ENCODE assay signal across 22 cellular contexts in genomic region chr4:96912731-96913130, GRCh38.
"Had no signal": no experiment of that assay in that cellular context is flagged by ENCODE, and none has a peak within 500 bp of the region (broad histone marks: within the 10 kb centered on the region; RNA-seq: fewer than 3 reads in every experiment).

No MANE protein-coding gene starts in this region.

- H3K36me3 ChIP-seq: left ventricle myocardium inferior, pancreas, right lobe of liver, spleen, tibial artery, upper lobe of left lung, uterus had no signal

- H3K4me1 ChIP-seq: foreskin keratinocyte, left ventricle myocardium inferior, pancreas, right lobe of liver, spleen, tibial artery, upper lobe of left lung, uterus had no signal

- H3K27me3 ChIP-seq: foreskin keratinocyte, pancreas, right lobe of liver, spleen, tibial artery, upper lobe of left lung, uterus had no signal

- H3K9me3 ChIP-seq: left ventricle myocardium inferior, pancreas, right lobe of liver, spleen, tibial artery, upper lobe of left lung, uterus had no signal

- H3K4me1 Mint-ChIP-seq: endodermal cell; naive thymus-derived CD4-positive, alpha-beta T cell; stimulated activated memory B cell treated with anti-CD40 and anti-IgM and Interleukin-4, amounts not matched to agents 10 μg/mL and 1 μg/mL and 100 μg/mL, for 72 hours had no signal

- H3K9me3 Mint-ChIP-seq: endodermal cell, nephron progenitor cell had no signal

- H3K4me3 ChIP-seq: coronary artery, left ventricle myocardium inferior, lung, pancreas, right lobe of liver, spleen, tibial artery, upper lobe of left lung, uterus had no signal

- H3K27ac ChIP-seq: coronary artery, foreskin keratinocyte, left ventricle myocardium inferior, pancreas, right lobe of liver, spleen, tibial artery, upper lobe of left lung, uterus had no signal

- H3K27me3 Mint-ChIP-seq: naive thymus-derived CD4-positive, alpha-beta T cell; progenitor cell of endocrine pancreas; stimulated activated memory B cell treated with anti-CD40 and anti-IgM and Interleukin-4, amounts not matched to agents 10 μg/mL and 1 μg/mL and 100 μg/mL, for 72 hours; stimulated activated naive CD8-positive, alpha-beta T cell treated with anti-CD3 and anti-CD28 coated beads, Interleukin-15, Interleukin-2, amounts not matched to agents 100 ng/mL and 50 ng/mL, for 24 hours had no signal

- H3K4me3 Mint-ChIP-seq: endodermal cell; naive thymus-derived CD4-positive, alpha-beta T cell; nephron progenitor cell; stimulated activated memory B cell treated with anti-CD40 and anti-IgM and Interleukin-4, amounts not matched to agents 10 μg/mL and 1 μg/mL and 100 μg/mL, for 72 hours; stimulated activated naive CD8-positive, alpha-beta T cell treated with anti-CD3 and anti-CD28 coated beads, Interleukin-15, Interleukin-2, amounts not matched to agents 100 ng/mL and 50 ng/mL, for 24 hours had no signal

- H3K36me3 Mint-ChIP-seq: naive thymus-derived CD4-positive, alpha-beta T cell; stimulated activated memory B cell treated with anti-CD40 and anti-IgM and Interleukin-4, amounts not matched to agents 10 μg/mL and 1 μg/mL and 100 μg/mL, for 72 hours had no signal

- DNase-seq: effector CD4-positive, alpha-beta T cell; endodermal cell; erythroblast; foreskin keratinocyte; islet precursor cell; left ventricle myocardium inferior; naive thymus-derived CD4-positive, alpha-beta T cell; nephron progenitor cell; pancreas; right lobe of liver; spleen; stimulated activated CD4-positive, alpha-beta T cell treated with anti-CD3 and anti-CD28 coated beads, Interleukin-15, amount 100 ng/mL, for 24 hours; stimulated activated CD4-positive, alpha-beta T cell treated with anti-CD3 and anti-CD28 coated beads, Interleukin-1b, Interleukin-23, amount 100 ng/mL, for 48 hours; stimulated activated CD4-positive, alpha-beta T cell treated with anti-CD3 and anti-CD28 coated beads, Interleukin-4, amount 100 ng/mL, for 24 hours; tibial artery; upper lobe of left lung; uterus had no signal

- H3K27ac Mint-ChIP-seq: endodermal cell; naive thymus-derived CD4-positive, alpha-beta T cell; nephron progenitor cell; progenitor cell of endocrine pancreas; stimulated activated memory B cell treated with anti-CD40 and anti-IgM and Interleukin-4, amounts not matched to agents 10 μg/mL and 1 μg/mL and 100 μg/mL, for 72 hours; stimulated activated naive CD8-positive, alpha-beta T cell treated with anti-CD3 and anti-CD28 coated beads, Interleukin-15, Interleukin-2, amounts not matched to agents 100 ng/mL and 50 ng/mL, for 24 hours had no signal
